19 cellular contexts compared by ENCODE assay signal in the genomic region with DNA sequence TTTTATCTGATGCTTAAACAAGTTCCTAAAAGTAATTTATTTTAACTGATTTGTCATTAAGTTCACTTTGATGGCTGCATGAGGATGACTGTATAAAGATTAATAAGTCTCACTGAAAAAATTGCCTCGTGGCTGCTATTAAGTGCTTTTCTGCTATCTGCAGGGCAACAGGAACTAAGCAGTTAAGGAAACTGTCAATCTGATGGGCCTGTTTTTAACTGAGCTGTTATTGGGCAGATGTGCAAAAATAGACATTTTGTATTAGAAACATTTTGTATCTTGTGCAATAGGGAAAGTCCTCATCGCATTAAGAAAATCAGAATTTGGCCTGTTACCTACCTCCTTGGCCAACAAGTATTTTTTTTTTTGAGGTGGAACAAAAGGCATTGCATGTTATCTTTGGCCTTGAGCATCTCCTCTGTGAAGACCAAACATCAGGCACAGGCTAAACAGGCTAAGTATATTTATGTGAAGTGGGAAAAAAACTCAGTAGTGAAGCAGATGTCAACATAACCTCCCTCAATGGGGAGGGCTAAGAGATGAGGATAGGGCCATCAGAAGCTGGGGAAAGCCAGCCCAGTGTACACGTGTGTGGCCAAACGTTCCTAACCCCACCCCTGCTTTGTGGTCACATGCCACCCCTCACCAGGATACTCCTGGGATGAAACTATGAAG.
DNase-seq lines count a peak whose midpoint lies in the region; ATAC-seq and TF ChIP-seq lines count a peak whose summit lies in the region.
"Had no signal": no experiment of that assay in that cellular context is flagged by ENCODE, and none has a peak within 500 bp of the region (broad histone marks: within the 10 kb centered on the region; RNA-seq: fewer than 3 reads in every experiment).

No MANE protein-coding gene starts in this region.

- no peak overlapping the region for H3K18ac ChIP-seq in mesendoderm (ENCODE audit: low read length)

- no peak overlapping the region for H3K27ac Mint-ChIP-seq in endodermal cell
- H3K27ac Mint-ChIP-seq: activated CD8-positive, alpha-beta memory T cell treated with anti-CD3 and anti-CD28 coated beads, Interleukin-2, amount 10 ng/mL, durations not matched to agents 7 days and 5 days; activated naive CD8-positive, alpha-beta T cell treated with anti-CD3 and anti-CD28 coated beads for 36 hours had no signal

- H3K4me1 Mint-ChIP-seq in endodermal cell, result peaks cover 16% of the 10 kb centered on the region
- H3K4me1 Mint-ChIP-seq: activated naive CD8-positive, alpha-beta T cell treated with anti-CD3 and anti-CD28 coated beads for 36 hours; activated T-helper 17 cell treated with anti-CD3 and anti-CD28 coated beads, Interleukin-2, amount 50 U/mL, for 72 hours had no signal

- H3K27ac ChIP-seq in BLaER1, result peak overlapping the region; percentile 49; the same call in 1 of the 2 replicates
- peak overlapping the region; percentile 76 for H3K27ac ChIP-seq in endodermal cell (ENCODE audit: low read depth, low read length)
- H3K27ac ChIP-seq in mesendoderm (ENCODE audit: low read depth, low read length), result no peak overlapping the region
- H3K27ac ChIP-seq: colonic mucosa, foreskin keratinocyte, KMS-11 had no signal

- no peak overlapping the region for H2BK120ac ChIP-seq in mesendoderm (ENCODE audit: low read depth, low read length)

- H2BK15ac ChIP-seq in mesendoderm (replicated peaks; ENCODE audit: low read depth), result no peak overlapping the region

- ATAC-seq in GM21360 (IDR thresholded peaks at IDR 0.05; ENCODE audit: unreplicated experiment), result no peak
- ATAC-seq: activated CD8-positive, alpha-beta memory T cell treated with anti-CD3 and anti-CD28 coated beads, Interleukin-2, amount 10 ng/mL, durations not matched to agents 7 days and 5 days; activated T-helper 17 cell treated with anti-CD3 and anti-CD28 coated beads, Interleukin-2, amount 50 U/mL, for 72 hours; foreskin keratinocyte had no signal

- H3K27me3 ChIP-seq in BLaER1 (no peaks in the 10 kb centered on the region), endodermal cell (ENCODE audit: control insufficient read depth, insufficient read depth, low read length, poor library complexity, severe bottlenecking) (no peaks in the 10 kb centered on the region), mesendoderm (ENCODE audit: insufficient read depth, low read length, poor library complexity) (no peaks in the 10 kb centered on the region)
- H3K27me3 ChIP-seq: colonic mucosa, foreskin keratinocyte had no signal

- H3K4me3 Mint-ChIP-seq in endodermal cell, result no peak overlapping the region
- H3K4me3 Mint-ChIP-seq: activated CD8-positive, alpha-beta memory T cell treated with anti-CD3 and anti-CD28 coated beads, Interleukin-2, amount 10 ng/mL, durations not matched to agents 7 days and 5 days; activated naive CD8-positive, alpha-beta T cell treated with anti-CD3 and anti-CD28 coated beads for 36 hours; activated T-helper 17 cell treated with anti-CD3 and anti-CD28 coated beads, Interleukin-2, amount 50 U/mL, for 72 hours; brain had no signal

- H3K9ac ChIP-seq in BLaER1, result no peak overlapping the region
- no peak overlapping the region for H3K9ac ChIP-seq in endodermal cell (ENCODE audit: extremely low read depth, low read length, poor library complexity, severe bottlenecking)
- H3K9ac ChIP-seq in mesendoderm (ENCODE audit: low read length), result no peak overlapping the region
- H3K9ac ChIP-seq: KMS-11 had no signal

- no peaks in the 10 kb centered on the region for H3K9me3 Mint-ChIP-seq in endodermal cell
- H3K9me3 Mint-ChIP-seq: activated naive CD8-positive, alpha-beta T cell treated with anti-CD3 and anti-CD28 coated beads for 36 hours; activated T-helper 17 cell treated with anti-CD3 and anti-CD28 coated beads, Interleukin-2, amount 50 U/mL, for 72 hours; brain had no signal

- H4K20me1 ChIP-seq in BLaER1, result no peaks in the 10 kb centered on the region

- 85 to 92% methylated on average over 2 to 4 of the region's 4 CpGs for WGBS in endodermal cell (ENCODE audit: insufficient coverage in 1 of 2, insufficient read length in 1 of 2), 2 experiments
- no CpG with 5 or more reads among the region's 4 CpGs for WGBS in mesendoderm (ENCODE audit: extremely low coverage, insufficient coverage, low lambda C conversion rate)

- H2AK5ac ChIP-seq in mesendoderm (ENCODE audit: low read length), result no peak overlapping the region

- H3K56ac ChIP-seq in mesendoderm (ENCODE audit: low read length), result no peak overlapping the region

- H3K27me3 Mint-ChIP-seq in endodermal cell (ENCODE audit: insufficient read depth), result no peaks in the 10 kb centered on the region
- H3K27me3 Mint-ChIP-seq: activated CD8-positive, alpha-beta memory T cell treated with anti-CD3 and anti-CD28 coated beads, Interleukin-2, amount 10 ng/mL, durations not matched to agents 7 days and 5 days; activated naive CD8-positive, alpha-beta T cell treated with anti-CD3 and anti-CD28 coated beads for 36 hours; activated T-helper 17 cell treated with anti-CD3 and anti-CD28 coated beads, Interleukin-2, amount 50 U/mL, for 72 hours; brain had no signal

- H3K4me1 ChIP-seq in BLaER1, result peaks cover 18% of the 10 kb centered on the region
- no peaks in the 10 kb centered on the region for H3K4me1 ChIP-seq in endodermal cell (ENCODE audit: control insufficient read depth, insufficient read depth, low read length)
- H3K4me1 ChIP-seq in mesendoderm (ENCODE audit: control insufficient read depth, low read depth, low read length), result no peaks in the 10 kb centered on the region
- H3K4me1 ChIP-seq: colonic mucosa had no signal

- DNase-seq in NCI-H1694 (lab: John Stamatoyannopoulos, UW) (peak; percentile 31), endodermal cell (no peak), mesendoderm (peak; percentile 12), SKM-1 treated with dmso at 0.1 percent for 144 hours (lab: John Stamatoyannopoulos, UW; ENCODE audit: unreplicated experiment) (no peak), NCI-H2196 treated with DMSO at 0.1 percent for 48 hours (lab: John Stamatoyannopoulos, UW; ENCODE audit: unreplicated experiment) (no peak), ureter (ENCODE audit: low spot score) (no peak)
- DNase-seq: activated CD4-positive, alpha-beta T cell treated with anti-CD3 and anti-CD28 coated beads for 4 hours; activated CD8-positive, alpha-beta memory T cell treated with anti-CD3 and anti-CD28 coated beads, Interleukin-2, amount 10 ng/mL, durations not matched to agents 7 days and 5 days; activated naive CD8-positive, alpha-beta T cell treated with anti-CD3 and anti-CD28 coated beads for 36 hours; colonic mucosa; foreskin keratinocyte; midbrain; NCI-H526; T1000 had no signal

- H3K79me1 ChIP-seq in mesendoderm (ENCODE audit: low read length), result no peaks in the 10 kb centered on the region

- H4K8ac ChIP-seq in mesendoderm (ENCODE audit: low read depth, low read length), result no peak overlapping the region

- no peak for TF ChIP-seq CTCF in endodermal cell (conservative IDR thresholded peaks at IDR 0.05)

- H3K36me3 ChIP-seq in BLaER1 (peaks cover 36% of the 10 kb centered on the region), endodermal cell (ENCODE audit: control insufficient read depth, insufficient read depth, low read length) (no peaks in the 10 kb centered on the region), mesendoderm (ENCODE audit: control insufficient read depth, insufficient read depth, low read length) (no peaks in the 10 kb centered on the region)

- H2BK5ac ChIP-seq in mesendoderm (ENCODE audit: low read length), result no peak overlapping the region

- H3K4me3 ChIP-seq in BLaER1 (no peak overlapping the region), endodermal cell (ENCODE audit: low read length) (no peak overlapping the region), mesendoderm (ENCODE audit: low read length) (no peak overlapping the region)
- H3K4me3 ChIP-seq: colonic mucosa had no signal

- H3K4me2 ChIP-seq in BLaER1 (peak overlapping the region; percentile 53), mesendoderm (ENCODE audit: low read length) (no peak overlapping the region)
- H3K4me2 ChIP-seq: KMS-11 had no signal

- H3K4ac ChIP-seq in mesendoderm (ENCODE audit: low read depth, low read length), result no peak overlapping the region

- no peak overlapping the region for H4K5ac ChIP-seq in mesendoderm (ENCODE audit: low read length)

- no peaks in the 10 kb centered on the region for H3K9me3 ChIP-seq in BLaER1
- no peaks in the 10 kb centered on the region for H3K9me3 ChIP-seq in endodermal cell (ENCODE audit: control insufficient read depth, low read length)
- H3K9me3 ChIP-seq: colonic mucosa had no signal

- no peaks in the 10 kb centered on the region for H3K79me2 ChIP-seq in mesendoderm (ENCODE audit: control insufficient read depth, insufficient read depth, low read length)

- H3K36me3 Mint-ChIP-seq in endodermal cell (ENCODE audit: low read depth), result peaks cover 8% of the 10 kb centered on the region

- H3K23ac ChIP-seq in mesendoderm (ENCODE audit: low read length), result no peak overlapping the region

Comparison
In these comparisons a context has a peak if more than half of its experiments do, and no peak if none do; other contexts are left out.
1. DNase-seq: peak in NCI-H1694 (single experiment) and mesendoderm (single experiment); none in endodermal cell (single experiment), SKM-1 treated with dmso at 0.1 percent for 144 hours (single experiment), NCI-H2196 treated with DMSO at 0.1 percent for 48 hours (single experiment) and ureter (single experiment).